Comparison of ENCODE assay signal across 1 cellular context in genomic region chr2:70553584-70554337, GRCh38.
TF ChIP-seq lines count a peak whose summit lies in the region.

TSS of gene TGFA (minus strand) at chr2:70553826. CDS start at chr2:70553767, 59 bp downstream.

TF ChIP-seq in HepG2, 621 proteins besides CTCF, POLR2A, EP300 and RAD21 (continued from another document and continues in another):
- TF ChIP-seq GMEB2 (CRISPR knock-in tag; IDR thresholded peaks at IDR 0.05; ENCODE audit: low read depth) (peak; percentile 27; the same call in 1 of the 2 replicates), NONO (IDR thresholded peaks at IDR 0.05) (no peak), NONO (CRISPR knock-in tag; conservative IDR thresholded peaks at IDR 0.05) (peak; percentile 80), MLXIP (CRISPR knock-in tag; IDR thresholded peaks at IDR 0.05; ENCODE audit: borderline replicate concordance) (no peak), SALL1 (CRISPR knock-in tag; IDR thresholded peaks at IDR 0.05) (peak; percentile 52), MIXL1 (CRISPR knock-in tag; IDR thresholded peaks at IDR 0.05) (no peak), STAT5B (CRISPR knock-in tag; IDR thresholded peaks at IDR 0.05) (no peak; the same call in 1 of the 2 replicates), NFAT5 (CRISPR knock-in tag; IDR thresholded peaks at IDR 0.05) (no peak; the same call in 1 of the 2 replicates), ZFP37 (CRISPR knock-in tag; IDR thresholded peaks at IDR 0.05; ENCODE audit: borderline replicate concordance) (no peak), PRPF4 (IDR thresholded peaks at IDR 0.05; ENCODE audit: low read depth, low read length, poor library complexity, severe bottlenecking) (no peak), ZNF530 (CRISPR knock-in tag; IDR thresholded peaks at IDR 0.05; ENCODE audit: low read depth) (no peak), HNF4A (CRISPR knock-in tag; IDR thresholded peaks at IDR 0.05) (peak; percentile 3), SYNCRIP (IDR thresholded peaks at IDR 0.05; ENCODE audit: insufficient read depth, low read depth, low read length) (no peak), POGZ (CRISPR knock-in tag; IDR thresholded peaks at IDR 0.05) (0 out of 2 replicates have a peak, but pooled peaks have one; percentile 42), CREB1 (IDR thresholded peaks at IDR 0.05) (no peak), CREB1 (CRISPR knock-in tag; IDR thresholded peaks at IDR 0.05) (no peak), TEAD3 (CRISPR knock-in tag; optimal IDR thresholded peaks at IDR 0.05; ENCODE audit: borderline replicate concordance) (peak; percentile 78), TARDBP (CRISPR knock-in tag; IDR thresholded peaks at IDR 0.05) (peak; percentile 40; the same call in 1 of the 2 replicates), REL (CRISPR knock-in tag; conservative IDR thresholded peaks at IDR 0.05) (no peak), ZNF841 (CRISPR knock-in tag; IDR thresholded peaks at IDR 0.05; ENCODE audit: borderline replicate concordance) (0 out of 2 replicates have a peak, but pooled peaks have one; percentile 33), SP4 (CRISPR knock-in tag; IDR thresholded peaks at IDR 0.05) (0 out of 2 replicates have a peak, but pooled peaks have one; percentile 60), ZNF337 (CRISPR knock-in tag; IDR thresholded peaks at IDR 0.05; ENCODE audit: borderline replicate concordance, low read depth) (no peak; the same call in 1 of the 2 replicates), ZNF263 (CRISPR knock-in tag; IDR thresholded peaks at IDR 0.05) (peak; percentile 63; the same call in 1 of the 2 replicates), ZNF12 (CRISPR knock-in tag; IDR thresholded peaks at IDR 0.05) (no peak), ZMAT3 (CRISPR knock-in tag; conservative IDR thresholded peaks at IDR 0.05) (no peak), ETV5 (CRISPR knock-in tag; IDR thresholded peaks at IDR 0.05; ENCODE audit: borderline replicate concordance) (peak; percentile 55), TFDP2 (CRISPR knock-in tag; IDR thresholded peaks at IDR 0.05) (peak; percentile 62; the same call in 1 of the 2 replicates), ZNF564 (CRISPR knock-in tag; IDR thresholded peaks at IDR 0.05) (0 out of 2 replicates have a peak, but pooled peaks have one; percentile 21), HNRNPH1 (optimal IDR thresholded peaks at IDR 0.05; ENCODE audit: low read depth, low read length) (no peak), TOPORS (CRISPR knock-in tag; IDR thresholded peaks at IDR 0.05) (no peak; the same call in 1 of the 2 replicates), NFATC3 (CRISPR knock-in tag; IDR thresholded peaks at IDR 0.05) (no peak), ZNF598 (CRISPR knock-in tag; IDR thresholded peaks at IDR 0.05; ENCODE audit: borderline replicate concordance) (peak; percentile 22; the same call in 1 of the 2 replicates), XBP1 (CRISPR knock-in tag; IDR thresholded peaks at IDR 0.05) (no peak), ZNF33B (CRISPR knock-in tag; IDR thresholded peaks at IDR 0.05) (no peak), RARG (CRISPR knock-in tag; IDR thresholded peaks at IDR 0.05; ENCODE audit: low read depth) (no peak), POLR2G (IDR thresholded peaks at IDR 0.05; ENCODE audit: low read depth, low read length) (peak; percentile 87), SIN3A (IDR thresholded peaks at IDR 0.05; ENCODE audit: borderline replicate concordance, low read depth, low read length) (peak; percentile 18; the same call in 1 of the 2 replicates), TRIM24 (CRISPR knock-in tag; IDR thresholded peaks at IDR 0.05) (no peak), MBNL3 (CRISPR knock-in tag; conservative IDR thresholded peaks at IDR 0.05) (no peak), GFI1 (CRISPR knock-in tag; IDR thresholded peaks at IDR 0.05; ENCODE audit: borderline replicate concordance) (peak; percentile 60; the same call in 1 of the 2 replicates), ZNF124 (CRISPR knock-in tag; IDR thresholded peaks at IDR 0.05) (no peak), ZBTB7A (CRISPR knock-in tag; IDR thresholded peaks at IDR 0.05) (no peak), MAFG (CRISPR knock-in tag; IDR thresholded peaks at IDR 0.05) (no peak), ZNF367 (CRISPR knock-in tag; IDR thresholded peaks at IDR 0.05; ENCODE audit: borderline replicate concordance) (no peak), ZNF562 (CRISPR knock-in tag; IDR thresholded peaks at IDR 0.05; ENCODE audit: borderline replicate concordance) (no peak), SKIL (CRISPR knock-in tag; IDR thresholded peaks at IDR 0.05; ENCODE audit: borderline replicate concordance) (peak; percentile 77; the same call in 1 of the 2 replicates), CBFB (CRISPR knock-in tag; IDR thresholded peaks at IDR 0.05) (no peak; the same call in 1 of the 2 replicates), TERF1 (CRISPR knock-in tag; IDR thresholded peaks at IDR 0.05) (peak; percentile 29; the same call in 1 of the 2 replicates), RBM22 (optimal IDR thresholded peaks at IDR 0.05; ENCODE audit: low read length) (no peak), TBX2 (CRISPR knock-in tag; IDR thresholded peaks at IDR 0.05; ENCODE audit: borderline replicate concordance) (peak; percentile 71; the same call in 1 of the 2 replicates), TBL1XR1 (IDR thresholded peaks at IDR 0.05; ENCODE audit: borderline replicate concordance, low read length, partially characterized antibody) (peak; percentile 8), ZSCAN5A (CRISPR knock-in tag; IDR thresholded peaks at IDR 0.05; ENCODE audit: borderline replicate concordance) (0 out of 2 replicates have a peak, but pooled peaks have one; percentile 0), ZNF468 (CRISPR knock-in tag; IDR thresholded peaks at IDR 0.05) (no peak)
